ENCODE assay signal across 19 cellular contexts in the genomic region with DNA sequence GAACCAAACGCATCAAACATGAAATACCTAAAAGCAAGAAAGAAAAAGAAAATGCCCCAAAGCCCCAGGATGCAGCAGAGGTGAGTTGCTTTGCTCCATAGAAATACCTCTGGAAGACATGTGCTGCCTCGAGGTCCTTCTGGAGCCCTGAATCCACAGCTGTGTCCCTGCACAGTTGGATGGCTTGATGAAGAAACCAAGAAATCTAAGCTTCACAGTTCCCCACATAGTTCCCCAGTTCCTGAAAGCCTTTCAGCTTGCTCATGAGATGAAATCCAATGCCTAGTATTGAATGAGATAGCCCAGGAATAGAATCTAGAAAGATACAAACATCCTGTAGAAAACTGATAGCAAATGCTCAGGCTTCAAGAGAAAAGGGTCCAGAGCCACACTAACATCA.
DNase-seq lines count a peak whose midpoint lies in the region; ATAC-seq and TF ChIP-seq lines count a peak whose summit lies in the region.
"Had no signal": no experiment of that assay in that cellular context is flagged by ENCODE, and none has a peak within 500 bp of the region (broad histone marks: within the 10 kb centered on the region; RNA-seq: fewer than 3 reads in every experiment).

No MANE protein-coding gene starts in this region.

- TF ChIP-seq CTCF in smooth muscle cell (IDR thresholded peaks at IDR 0.05; ENCODE audit: borderline replicate concordance, insufficient read depth, poor library complexity, severe bottlenecking) (no peak), coronary artery (IDR thresholded peaks at IDR 0.05) (no peak)

- H3K4me2 ChIP-seq in smooth muscle cell: no peak overlapping the region

- no peaks in the 10 kb centered on the region for H3K27me3 ChIP-seq in smooth muscle cell (ENCODE audit: low read depth)
- H3K27me3 ChIP-seq: MG63, right lobe of liver had no signal

- H3K9me3 ChIP-seq in smooth muscle cell (replicated peaks; ENCODE audit: low read depth): no peaks in the 10 kb centered on the region
- H3K9me3 ChIP-seq: MG63, right lobe of liver, thoracic aorta had no signal

- H3K27me3 Mint-ChIP-seq in activated CD4-positive, alpha-beta T cell treated with anti-CD3 and anti-CD28 coated beads for 36 hours: no peaks in the 10 kb centered on the region

- CTCF ChIA-PET in activated CD4-positive, alpha-beta T cell treated with anti-CD3 and anti-CD28 coated beads for 36 hours (lab: Charles Lee): interaction anchor here (0.6 to 2.5 kb wide), 3 partner anchors 29 to 159 kb away, joined by 5 to 9 read pairs (median 5); no protein-coding TSS in a partner anchor

- peaks cover 16% of the 10 kb centered on the region for H3K4me1 ChIP-seq in smooth muscle cell (ENCODE audit: low read depth)

- H3K4me3 ChIP-seq in smooth muscle cell: no peak overlapping the region
- no peak overlapping the region for H3K4me3 ChIP-seq in coronary artery
- H3K4me3 ChIP-seq: MG63, right lobe of liver, thoracic aorta had no signal

- intact Hi-C loops in activated CD4-positive, alpha-beta T cell treated with anti-CD3 and anti-CD28 coated beads for 36 hours (cut with DNase I, micrococcal nuclease): loop anchor here in 1 of 2 experiments (10.0 kb wide), 1 partner anchor 159 kb away; no protein-coding TSS in a partner anchor

- peak overlapping the region; percentile 98 for H3K27ac ChIP-seq in epithelial cell of prostate
- peak overlapping the region; percentile 98 for H3K27ac ChIP-seq in smooth muscle cell (ENCODE audit: low read depth)
- H3K27ac ChIP-seq in coronary artery: no peak overlapping the region
- H3K27ac ChIP-seq: right lobe of liver had no signal

- H2AFZ ChIP-seq in smooth muscle cell (ENCODE audit: low read depth): no peak overlapping the region

- H3K9me3 Mint-ChIP-seq in activated CD4-positive, alpha-beta T cell treated with anti-CD3 and anti-CD28 coated beads for 36 hours (ENCODE audit: low read depth): no peaks in the 10 kb centered on the region
- H3K9me3 Mint-ChIP-seq: neural crest cell had no signal

- POLR2A ChIA-PET in activated CD4-positive, alpha-beta T cell treated with anti-CD3 and anti-CD28 coated beads for 36 hours (lab: Charles Lee): no interaction called here

- peaks cover 14% of the 10 kb centered on the region for H3K79me2 ChIP-seq in smooth muscle cell (ENCODE audit: low read depth)

- H3K36me3 Mint-ChIP-seq in activated CD4-positive, alpha-beta T cell treated with anti-CD3 and anti-CD28 coated beads for 36 hours (ENCODE audit: low read depth): peaks cover 92% of the 10 kb centered on the region

- peaks cover 36% of the 10 kb centered on the region for H3F3A ChIP-seq in smooth muscle cell (ENCODE audit: low read depth)

- no peak for DNase-seq in activated CD4-positive, alpha-beta T cell treated with anti-CD3 and anti-CD28 coated beads for 36 hours
- DNase-seq in activated CD4-positive, alpha-beta T cell treated with anti-CD3 and anti-CD28 coated beads for 48 hours: no peak
- peak; percentile 7 for DNase-seq in MV-4-11 (lab: John Stamatoyannopoulos, UW)
- DNase-seq in epithelial cell of prostate (ENCODE audit: low read depth, low spot score): no peak
- DNase-seq in smooth muscle cell (lab: John Stamatoyannopoulos, UW; ENCODE audit: unreplicated experiment): no peak
- no peak for DNase-seq in NOMO-1 treated with DMSO at 0.1 percent for 48 hours (lab: John Stamatoyannopoulos, UW; ENCODE audit: unreplicated experiment)
- DNase-seq in coronary artery (ENCODE audit: low spot score): no peak
- DNase-seq: 8988T; activated CD4-positive, alpha-beta T cell treated with anti-CD3 and anti-CD28 coated beads, Interleukin-2, amount 50 U/mL, for 1 hour; activated effector memory CD4-positive, alpha-beta T cell treated with Interleukin-2 at 50 U/mL for 16 hours; head of caudate nucleus; MG63; NCI-H1694 treated with DMSO at 0.1 percent for 48 hours; right lobe of liver; stimulated activated CD4-positive, alpha-beta T cell treated with anti-CD3 and anti-CD28 coated beads, Interleukin-2, amount 100 ng/mL, for 24 hours had no signal

- H3K9ac ChIP-seq in smooth muscle cell (ENCODE audit: low read depth): no peak overlapping the region

- peaks cover 72% of the 10 kb centered on the region for H3K4me1 Mint-ChIP-seq in activated CD4-positive, alpha-beta T cell treated with anti-CD3 and anti-CD28 coated beads for 36 hours

- H3K4me3 Mint-ChIP-seq in activated CD4-positive, alpha-beta T cell treated with anti-CD3 and anti-CD28 coated beads for 36 hours: no peak overlapping the region
- H3K4me3 Mint-ChIP-seq: neural crest cell had no signal

- ATAC-seq in activated CD4-positive, alpha-beta T cell treated with anti-CD3 and anti-CD28 coated beads for 36 hours: no peak
- ATAC-seq in GM21717 (IDR thresholded peaks at IDR 0.05; ENCODE audit: unreplicated experiment): no peak
- ATAC-seq: HepG2, right lobe of liver had no signal

- peaks cover 7% of the 10 kb centered on the region for H4K20me1 ChIP-seq in smooth muscle cell (ENCODE audit: low read depth)

- H3K36me3 ChIP-seq in smooth muscle cell (ENCODE audit: low read depth): peaks cover 4% of the 10 kb centered on the region

- peak overlapping the region; percentile 88 for H3K27ac Mint-ChIP-seq in activated CD4-positive, alpha-beta T cell treated with anti-CD3 and anti-CD28 coated beads for 36 hours

- 98% methylated on average over 2 of the region's 2 CpGs for WGBS in smooth muscle cell (ENCODE audit: low lambda C conversion rate)

Comparison
In these comparisons a context has a peak if more than half of its experiments do, and no peak if none do; other contexts are left out.
1. H3K27ac ChIP-seq: peak in epithelial cell of prostate (single experiment) and smooth muscle cell (single experiment); none in coronary artery (0 of 2).